ENCODE assay signal across 24 cellular contexts in genomic region chr2:106825161-106825560, GRCh38.
"Had no signal": no experiment of that assay in that cellular context is flagged by ENCODE, and none has a peak within 500 bp of the region (broad histone marks: within the 10 kb centered on the region; RNA-seq: fewer than 3 reads in every experiment).

No MANE protein-coding gene starts in this region.

- H3K4me1 Mint-ChIP-seq: activated CD4-positive, alpha-beta T cell treated with anti-CD3 and anti-CD28 coated beads, Interleukin-2, amount 10 ng/mL, durations not matched to agents 7 days and 5 days; activated CD8-positive, alpha-beta memory T cell treated with anti-CD3 and anti-CD28 coated beads, Interleukin-2, amount 10 ng/mL, durations not matched to agents 7 days and 5 days; activated naive CD8-positive, alpha-beta T cell treated with anti-CD3 and anti-CD28 coated beads, Interleukin-2, amount 50 U/mL, for 24 hours; naive thymus-derived CD8-positive, alpha-beta T cell; neural progenitor cell had no signal

- H3K27ac Mint-ChIP-seq: activated CD4-positive, alpha-beta T cell treated with anti-CD3 and anti-CD28 coated beads, Interleukin-2, amount 10 ng/mL, durations not matched to agents 7 days and 5 days; activated CD8-positive, alpha-beta memory T cell treated with anti-CD3 and anti-CD28 coated beads, Interleukin-2, amount 10 ng/mL, durations not matched to agents 7 days and 5 days; activated CD8-positive, alpha-beta T cell treated with anti-CD3 and anti-CD28 coated beads for 36 hours; activated naive CD8-positive, alpha-beta T cell treated with anti-CD3 and anti-CD28 coated beads, Interleukin-2, amount 50 U/mL, for 24 hours; endodermal cell; mesothelial cell of epicardium; naive thymus-derived CD8-positive, alpha-beta T cell; neural progenitor cell had no signal

- DNase-seq: activated CD4-positive, alpha-beta T cell treated with anti-CD3 and anti-CD28 coated beads, Interleukin-2, amount 10 ng/mL, durations not matched to agents 7 days and 5 days; activated CD8-positive, alpha-beta memory T cell treated with anti-CD3 and anti-CD28 coated beads, Interleukin-2, amount 10 ng/mL, durations not matched to agents 7 days and 5 days; activated CD8-positive, alpha-beta T cell treated with anti-CD3 and anti-CD28 coated beads for 36 hours; activated effector memory CD4-positive, alpha-beta T cell treated with anti-CD3 and anti-CD28 coated beads, Interleukin-2, amount 50 U/mL, for 16 hours; activated naive CD4-positive, alpha-beta T cell treated with anti-CD3 and anti-CD28 coated beads, Interleukin-2, amount 50 U/mL, for 16 hours; activated naive CD8-positive, alpha-beta T cell treated with anti-CD3 and anti-CD28 coated beads, Interleukin-2, amount 50 U/mL, for 24 hours; activated T-cell treated with anti-CD3 and anti-CD28 coated beads for 4 hours; anterior cingulate cortex; endodermal cell; heart right ventricle; kidney; left ventricle myocardium superior; mammary epithelial cell; naive thymus-derived CD8-positive, alpha-beta T cell; retina; spleen; stimulated activated CD4-positive, alpha-beta T cell treated with anti-CD3 and anti-CD28 coated beads, Interleukin-4, amount 100 ng/mL, for 1 hour; stimulated activated naive CD4-positive, alpha-beta T cell; testis; uterus had no signal

- FAIRE-seq: kidney had no signal

- H3K36me3 Mint-ChIP-seq: activated CD8-positive, alpha-beta memory T cell treated with anti-CD3 and anti-CD28 coated beads, Interleukin-2, amount 10 ng/mL, durations not matched to agents 7 days and 5 days; naive thymus-derived CD8-positive, alpha-beta T cell had no signal

- H3K36me3 ChIP-seq: breast epithelium, heart right ventricle, neural progenitor cell, spleen, uterus had no signal

- H3K27me3 ChIP-seq: breast epithelium, heart right ventricle, neural progenitor cell, spleen, testis, uterus had no signal

- H3K27me3 Mint-ChIP-seq: activated naive CD8-positive, alpha-beta T cell treated with anti-CD3 and anti-CD28 coated beads, Interleukin-2, amount 50 U/mL, for 24 hours had no signal

- H3K4me2 ChIP-seq: neural progenitor cell had no signal

- H3K4me1 ChIP-seq: breast epithelium, heart right ventricle, neural progenitor cell, spleen, testis, uterus had no signal

- ATAC-seq: activated CD8-positive, alpha-beta memory T cell treated with anti-CD3 and anti-CD28 coated beads, Interleukin-2, amount 10 ng/mL, durations not matched to agents 7 days and 5 days; activated CD8-positive, alpha-beta T cell treated with anti-CD3 and anti-CD28 coated beads for 36 hours; activated naive CD8-positive, alpha-beta T cell treated with anti-CD3 and anti-CD28 coated beads, Interleukin-2, amount 50 U/mL, for 24 hours; heart right ventricle; left ventricle myocardium superior; naive thymus-derived CD8-positive, alpha-beta T cell had no signal

- H3K4me3 Mint-ChIP-seq: activated CD4-positive, alpha-beta T cell treated with anti-CD3 and anti-CD28 coated beads, Interleukin-2, amount 10 ng/mL, durations not matched to agents 7 days and 5 days; activated CD8-positive, alpha-beta memory T cell treated with anti-CD3 and anti-CD28 coated beads, Interleukin-2, amount 10 ng/mL, durations not matched to agents 7 days and 5 days; activated CD8-positive, alpha-beta T cell treated with anti-CD3 and anti-CD28 coated beads for 36 hours; activated naive CD8-positive, alpha-beta T cell treated with anti-CD3 and anti-CD28 coated beads, Interleukin-2, amount 50 U/mL, for 24 hours; endodermal cell; mesothelial cell of epicardium; naive thymus-derived CD8-positive, alpha-beta T cell; neural progenitor cell had no signal

- H3K9me3 ChIP-seq: breast epithelium, testis, uterus had no signal

- H3K4me3 ChIP-seq: breast epithelium, coronary artery, heart right ventricle, neural progenitor cell, spleen, testis, uterus had no signal

- H3K27ac ChIP-seq: breast epithelium, coronary artery, heart right ventricle, neural progenitor cell, spleen, testis, uterus had no signal

- H2AFZ ChIP-seq: neural progenitor cell had no signal

- H3K9ac ChIP-seq: neural progenitor cell had no signal
